ENCODE assay signal across 1 cellular context in genomic region chr3:72549819-72550581, GRCh38.
TF ChIP-seq lines count a peak whose summit lies in the region.

No MANE protein-coding gene starts in this region.

TF ChIP-seq in IMR-90, 13 proteins besides CTCF, POLR2A, EP300 and RAD21:
- no peak for TF ChIP-seq CEBPB (IDR thresholded peaks at IDR 0.05; ENCODE audit: low read depth, low read length)
- no peak for TF ChIP-seq MAZ (IDR thresholded peaks at IDR 0.05; ENCODE audit: borderline replicate concordance, low read depth, low read length)
- TF ChIP-seq FOS (IDR thresholded peaks at IDR 0.05; ENCODE audit: low read depth, low read length), result no peak
- TF ChIP-seq RFX5 (IDR thresholded peaks at IDR 0.05; ENCODE audit: low read depth, low read length), result no peak
- TF ChIP-seq RCOR1 (IDR thresholded peaks at IDR 0.05; ENCODE audit: insufficient replicate concordance, low read length), result no peak
- TF ChIP-seq SMC3 (IDR thresholded peaks at IDR 0.05; ENCODE audit: low read depth, low read length), result no peak
- no peak for TF ChIP-seq CHD1 (IDR thresholded peaks at IDR 0.05; ENCODE audit: low read depth, low read length)
- TF ChIP-seq BHLHE40 (IDR thresholded peaks at IDR 0.05; ENCODE audit: low read depth, low read length), result no peak
- no peak for TF ChIP-seq ELK1 (IDR thresholded peaks at IDR 0.05; ENCODE audit: borderline replicate concordance, low read depth, low read length)
- no peak for TF ChIP-seq MXI1 (IDR thresholded peaks at IDR 0.05; ENCODE audit: borderline replicate concordance, low read depth, low read length)
- TF ChIP-seq NFE2L2 (IDR thresholded peaks at IDR 0.05; ENCODE audit: low read depth, low read length), result no peak
